ENCODE assay signal across 8 cellular contexts in the genomic region with DNA sequence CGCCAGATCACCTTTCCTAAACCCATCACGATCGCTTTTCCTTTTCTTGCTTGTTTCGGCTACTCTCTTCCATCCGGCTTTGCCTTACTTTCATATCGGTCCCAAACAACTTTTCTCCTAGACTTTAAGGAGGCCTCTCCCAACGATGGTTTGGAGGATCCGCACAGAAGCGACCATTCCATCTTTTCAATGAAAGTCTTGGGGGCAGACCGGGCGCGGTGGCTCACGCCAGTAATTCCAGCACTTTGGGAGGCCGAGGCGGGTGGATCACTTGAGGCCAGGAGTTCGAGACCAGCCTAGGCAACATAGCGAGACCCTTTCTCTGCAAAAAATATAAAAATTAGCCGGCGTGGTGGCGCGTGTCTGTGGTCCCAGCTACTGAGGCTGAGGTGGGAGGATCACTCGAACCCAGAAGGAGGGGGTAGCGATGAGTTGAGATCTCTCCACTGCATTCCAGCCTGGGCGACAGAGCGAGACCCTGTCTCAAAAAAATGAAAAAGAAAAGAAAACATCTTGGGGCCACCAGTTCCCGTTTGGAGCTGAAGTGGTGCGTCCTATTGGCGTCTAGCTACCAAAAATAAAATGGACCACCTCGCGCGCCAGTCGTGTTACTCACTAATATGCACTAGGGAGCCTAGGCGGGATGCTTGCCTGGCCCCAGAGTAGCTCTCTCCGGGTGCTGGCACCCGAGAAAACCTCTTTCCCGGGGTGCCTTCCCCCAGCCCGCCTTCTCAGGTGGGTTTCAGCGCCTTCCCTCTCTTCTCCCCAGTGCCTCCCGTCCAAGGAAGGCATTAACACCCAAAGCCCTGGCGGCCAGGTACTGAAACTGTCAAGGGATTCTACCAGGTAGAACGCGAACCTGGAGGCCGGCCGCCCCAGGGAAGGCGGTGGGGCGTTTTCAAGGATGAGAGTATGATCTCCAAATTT. TPM values are rescaled to one million over a fixed set of nuclear protein-coding genes. Genes with fewer than 3 reads are reported as not detected.
DNase-seq lines count a peak whose midpoint lies in the region; ATAC-seq and TF ChIP-seq lines count a peak whose summit lies in the region.

No MANE protein-coding gene starts in this region.

- ATAC-seq in GM18505 (IDR thresholded peaks at IDR 0.05; ENCODE audit: unreplicated experiment), result peak; percentile 4

- DNase-seq in A673 (ENCODE audit: low spot score) (peak; percentile 10), HT-29 (ENCODE audit: low spot score) (peak; percentile 68), T-helper 2 cell (peak; percentile 13 to 52 (median 44)), astrocyte of the hippocampus (ENCODE audit: low read depth, low spot score) (peak; percentile 18), iPS-NIHi7 (ENCODE audit: extremely low spot score) (peak; percentile 76), occipital lobe (lab: John Stamatoyannopoulos, UW) (no peak)
- peak; percentile 8 to 25 for DNase-seq in stimulated activated CD4-positive, alpha-beta T cell treated with anti-CD3 and anti-CD28 coated beads, Interleukin-15, amount 100 ng/mL, for 1 hour (ENCODE audit: low read depth in 1 of 2, low spot score in 1 of 2)

- no peaks in the 10 kb centered on the region for H3K9me3 ChIP-seq in A673 (ENCODE audit: low read depth, low read length, poor library complexity, severe bottlenecking)

- H3K4me1 ChIP-seq in A673 (ENCODE audit: insufficient read depth, low read length, poor library complexity, severe bottlenecking), result peaks cover 16% of the 10 kb centered on the region

- H3K36me3 ChIP-seq in A673 (ENCODE audit: insufficient read depth, low read length, poor library complexity, severe bottlenecking), result no peaks in the 10 kb centered on the region

- CTCF ChIA-PET in A673 (lab: Charles Lee), result no interaction called here

- no peak for TF ChIP-seq CTCF in A673 (conservative IDR thresholded peaks at IDR 0.05; ENCODE audit: low read depth, low read length)

- peak overlapping the region; percentile 92 for H3K27ac ChIP-seq in A673 (ENCODE audit: low read depth, low read length, poor library complexity, severe bottlenecking)

- no peak for TF ChIP-seq POLR2A in GM18505 (IDR thresholded peaks at IDR 0.05; ENCODE audit: borderline replicate concordance, extremely low read depth, insufficient read depth, insufficient read length)

- POLR2A ChIA-PET in A673 (lab: Charles Lee; ENCODE audit: low non-redundant PET), result no interaction called here

- BruUV-seq in A673 (replicated peaks; lab: Mats Ljungman, UMichigan), result no TSS peak

- peak overlapping the region; percentile 86 for H3K4me3 ChIP-seq in A673 (ENCODE audit: low read depth, low read length, poor library complexity, severe bottlenecking)

- intact Hi-C loops in A673 (cut with micrococcal nuclease; ENCODE audit: unreplicated experiment), result no loop called here

- H3K27me3 ChIP-seq in A673 (replicated peaks; ENCODE audit: insufficient read depth, low read depth, low read length, poor library complexity), result no peaks in the 10 kb centered on the region

RNA-seq across cellular contexts. Expression of gene AP3B1, which starts 0.8 kb away (rescaled TPM):
- total RNA-seq in A673 (2021) (45.3 and 52.7 TPM in 2 replicates), occipital lobe (34.3 TPM)
- 14.7 and 20.0 TPM in 2 replicates for total RNA-seq in HT-29 (2014; rRNA removed; shearing (Covaris generic))
